Comparison of ENCODE assay signal across 2 cellular contexts in genomic region chr4:42706086-42706485, GRCh38.
TF ChIP-seq lines count a peak whose summit lies in the region.

No MANE protein-coding gene starts in this region.

TF ChIP-seq in HepG2, 621 proteins besides CTCF, POLR2A, EP300 and RAD21:
- TF ChIP-seq LCORL (IDR thresholded peaks at IDR 0.05): peak; percentile 52; the same call in 1 of the 2 replicates
- TF ChIP-seq LCORL (CRISPR knock-in tag; IDR thresholded peaks at IDR 0.05): no peak
- no peak for TF ChIP-seq ZNF30 (CRISPR knock-in tag; IDR thresholded peaks at IDR 0.05)
- TF ChIP-seq ATRX (CRISPR knock-in tag; IDR thresholded peaks at IDR 0.05; ENCODE audit: borderline replicate concordance): no peak
- no peak for TF ChIP-seq ZGPAT (CRISPR knock-in tag; IDR thresholded peaks at IDR 0.05)

TF ChIP-seq in K562, 482 proteins besides CTCF, POLR2A, EP300 and RAD21:
- TF ChIP-seq NFIX (CRISPR knock-in tag; IDR thresholded peaks at IDR 0.05; ENCODE audit: low read depth) (peak; percentile 79), POLR2AphosphoS2 (IDR thresholded peaks at IDR 0.05; ENCODE audit: low read length) (no peak), NFIC (IDR thresholded peaks at IDR 0.05) (peak; percentile 88)
